Comparison of ENCODE assay signal across 14 cellular contexts in genomic region chr6:108738684-108739406, GRCh38.
DNase-seq lines count a peak whose midpoint lies in the region; ATAC-seq and TF ChIP-seq lines count a peak whose summit lies in the region.
"Had no signal": no experiment of that assay in that cellular context is flagged by ENCODE, and none has a peak within 500 bp of the region (broad histone marks: within the 10 kb centered on the region; RNA-seq: fewer than 3 reads in every experiment).

No MANE protein-coding gene starts in this region.

- no peak for DNase-seq in GM23248
- no peak for DNase-seq in SJCRH30
- peak; percentile 27 for DNase-seq in dermis blood vessel endothelial cell
- no peak for DNase-seq in HEK293T (ENCODE audit: extremely low spot score)
- no peak for DNase-seq in HAP-1 (ENCODE audit: low spot score in 2 of 2)
- DNase-seq in A673 (ENCODE audit: low spot score), result no peak
- DNase-seq: activated gamma-delta T cell; DND-41; effector CD8-positive, alpha-beta T cell; NCI-H2107; NK-92 treated with Interleukin-12 subunit alpha and Interleukin-12 subunit beta, amount 100 ng/mL, for 24 hours; nucleus accumbens had no signal

- H3K4me2 ChIP-seq in GM23248 (ENCODE audit: unreplicated experiment) (peak overlapping the region; percentile 84), skeletal muscle satellite cell (ENCODE audit: low read length) (peak overlapping the region; percentile 66)

- peaks cover 23% of the 10 kb centered on the region for H3F3A ChIP-seq in GM23248 (ENCODE audit: insufficient read depth)

- no peaks in the 10 kb centered on the region for H3K9me2 ChIP-seq in GM23248 (ENCODE audit: insufficient read depth)

- CTCF ChIA-PET in HEK293T (lab: Yijun Ruan, JAX), result interaction anchor here (0.9 kb wide), 1 partner anchor 97 kb away, joined by 3 read pairs; no protein-coding TSS in a partner anchor
- CTCF ChIA-PET in A673 (lab: Charles Lee), result no interaction called here

- intact Hi-C loops in A673 (cut with micrococcal nuclease; ENCODE audit: unreplicated experiment), result no loop called here

- H3K9me3 ChIP-seq in GM23248 (ENCODE audit: low read depth) (no peaks in the 10 kb centered on the region), SJCRH30 (replicated peaks) (no peaks in the 10 kb centered on the region), skeletal muscle satellite cell (replicated peaks; ENCODE audit: low read length) (no peaks in the 10 kb centered on the region), HAP-1 (no peaks in the 10 kb centered on the region), A673 (ENCODE audit: low read depth, low read length, poor library complexity, severe bottlenecking) (no peaks in the 10 kb centered on the region)

- no peaks in the 10 kb centered on the region for H4K20me1 ChIP-seq in GM23248 (ENCODE audit: insufficient read depth)

- POLR2A ChIA-PET in HEK293T (lab: Yijun Ruan, JAX) (no interaction called here), A673 (lab: Charles Lee; ENCODE audit: low non-redundant PET) (no interaction called here)

- BruUV-seq in A673 (replicated peaks; lab: Mats Ljungman, UMichigan), result no TSS peak

- H3K27ac ChIP-seq in GM23248 (peak overlapping the region; percentile 94), SJCRH30 (peak overlapping the region; percentile 43; the same call in 1 of the 2 replicates), A673 (ENCODE audit: low read depth, low read length, poor library complexity, severe bottlenecking) (no peak overlapping the region)

- in situ Hi-C loops in GM23248 (cut with MboI), result no loop called here
- in situ Hi-C loops in HAP-1 (cut with MboI; ENCODE audit: low sequenced_read_pairs), result no loop called here

- H3K4me3 ChIP-seq in GM23248, result peak overlapping the region; percentile 60
- no peak overlapping the region for H3K4me3 ChIP-seq in SJCRH30
- H3K4me3 ChIP-seq in skeletal muscle satellite cell (ENCODE audit: low read length), result peak overlapping the region; percentile 8
- no peak overlapping the region for H3K4me3 ChIP-seq in HAP-1
- no peak overlapping the region for H3K4me3 ChIP-seq in A673 (ENCODE audit: low read depth, low read length, poor library complexity, severe bottlenecking)

- H3K27me3 ChIP-seq in GM23248 (replicated peaks; ENCODE audit: insufficient read depth) (no peaks in the 10 kb centered on the region), SJCRH30 (no peaks in the 10 kb centered on the region), skeletal muscle satellite cell (ENCODE audit: control insufficient read depth, insufficient read depth, low read length) (no peaks in the 10 kb centered on the region), HAP-1 (ENCODE audit: low read depth) (no peaks in the 10 kb centered on the region), A673 (replicated peaks; ENCODE audit: insufficient read depth, low read depth, low read length, poor library complexity) (no peaks in the 10 kb centered on the region)

- H3K79me2 ChIP-seq in GM23248 (ENCODE audit: insufficient read depth), result no peaks in the 10 kb centered on the region

- peak overlapping the region; percentile 75 for H2AFZ ChIP-seq in GM23248

- ATAC-seq in GM21786 (IDR thresholded peaks at IDR 0.05; ENCODE audit: unreplicated experiment), result no peak

- H3K9ac ChIP-seq in GM23248 (peak overlapping the region; percentile 74), skeletal muscle satellite cell (ENCODE audit: low read depth, low read length) (no peak overlapping the region)

- 91 to 93% methylated on average over 16 of the region's 16 CpGs for WGBS in GM23248 (ENCODE audit: low coverage in 1 of 2, low lambda C conversion rate in 2 of 2, missing lambda C conversion rate in 2 of 2), 2 experiments

- H3K36me3 ChIP-seq in GM23248 (ENCODE audit: low read depth) (no peaks in the 10 kb centered on the region), SJCRH30 (no peaks in the 10 kb centered on the region), skeletal muscle satellite cell (ENCODE audit: insufficient read depth, low read length) (no peaks in the 10 kb centered on the region), HAP-1 (replicated peaks) (no peaks in the 10 kb centered on the region), A673 (ENCODE audit: insufficient read depth, low read length, poor library complexity, severe bottlenecking) (no peaks in the 10 kb centered on the region)

- H3K4me1 ChIP-seq in GM23248 (ENCODE audit: insufficient read depth) (peaks cover 31% of the 10 kb centered on the region), SJCRH30 (peaks cover 18% of the 10 kb centered on the region), skeletal muscle satellite cell (ENCODE audit: control insufficient read depth, insufficient read depth, low read length) (peaks cover 35% of the 10 kb centered on the region), HAP-1 (peaks cover 10% of the 10 kb centered on the region), A673 (ENCODE audit: insufficient read depth, low read length, poor library complexity, severe bottlenecking) (peaks cover 16% of the 10 kb centered on the region)

- no peak for TF ChIP-seq CTCF in A673 (conservative IDR thresholded peaks at IDR 0.05; ENCODE audit: low read depth, low read length)

TF ChIP-seq in HEK293T, 16 proteins besides CTCF, POLR2A, EP300 and RAD21:
- TF ChIP-seq LEF1 (IDR thresholded peaks at IDR 0.05; ENCODE audit: borderline replicate concordance), result no peak
- TF ChIP-seq ZNF384 (IDR thresholded peaks at IDR 0.05), result no peak
- no peak for TF ChIP-seq BHLHE40 (IDR thresholded peaks at IDR 0.05; ENCODE audit: borderline replicate concordance)
- TF ChIP-seq SP1 (IDR thresholded peaks at IDR 0.05), result no peak
- TF ChIP-seq ARNT (IDR thresholded peaks at IDR 0.05), result no peak
- no peak for TF ChIP-seq NFRKB (IDR thresholded peaks at IDR 0.05)
- no peak for TF ChIP-seq SUZ12 (IDR thresholded peaks at IDR 0.05)
- TF ChIP-seq FOXM1 (IDR thresholded peaks at IDR 0.05; ENCODE audit: borderline replicate concordance), result no peak
- no peak for TF ChIP-seq FOXK2 (IDR thresholded peaks at IDR 0.05)
- no peak for TF ChIP-seq FOXA1 (IDR thresholded peaks at IDR 0.05)
- TF ChIP-seq L3MBTL2 (conservative IDR thresholded peaks at IDR 0.05), result no peak
- TF ChIP-seq TARDBP (IDR thresholded peaks at IDR 0.05), result no peak
- TF ChIP-seq HDGF (IDR thresholded peaks at IDR 0.05; ENCODE audit: borderline replicate concordance), result no peak

Comparison
In these comparisons a context has a peak if more than half of its experiments do, and no peak if none do; other contexts are left out.
1. H3K4me3 ChIP-seq: peak in GM23248 (single experiment) and skeletal muscle satellite cell (single experiment); none in SJCRH30 (single experiment), HAP-1 (single experiment) and A673 (single experiment).